14 cellular contexts compared by ENCODE assay signal in genomic region chr12:105698047-105698446, GRCh38.
"Had no signal": no experiment of that assay in that cellular context is flagged by ENCODE, and none has a peak within 500 bp of the region (broad histone marks: within the 10 kb centered on the region; RNA-seq: fewer than 3 reads in every experiment).

No MANE protein-coding gene starts in this region.

- H3K36me3 ChIP-seq: left lung, ovary, thoracic aorta had no signal

- H3K4me1 ChIP-seq: left lung had no signal

- H3K4me3 ChIP-seq: left lung, ovary, thoracic aorta had no signal

- DNase-seq: activated CD4-positive, alpha-beta T cell treated with anti-CD3 and anti-CD28 coated beads for 1 hour; activated CD4-positive, alpha-beta T cell treated with anti-CD3 and anti-CD28 coated beads, Interleukin-2, amount 50 U/mL, for 48 hours; activated CD8-positive, alpha-beta memory T cell treated with anti-CD3 and anti-CD28 coated beads, Interleukin-2, amount 10 ng/mL, durations not matched to agents 7 days and 5 days; activated effector memory CD4-positive, alpha-beta T cell treated with Interleukin-2 at 50 U/mL for 16 hours; activated T-cell treated with anti-CD3 and anti-CD28 coated beads, Interleukin-2, amount 50 U/mL, for 24 hours; amygdala; dermis blood vessel endothelial cell; glutamatergic neuron; left lung; ovary; stimulated activated CD4-positive, alpha-beta T cell treated with anti-CD3 and anti-CD28 coated beads, Interleukin-4, amount 100 ng/mL, for 24 hours; stimulated activated naive CD8-positive, alpha-beta T cell treated with anti-CD3 and anti-CD28 coated beads, Interleukin-15, amount 100 ng/mL, for 72 hours had no signal

- ATAC-seq: activated CD8-positive, alpha-beta memory T cell treated with anti-CD3 and anti-CD28 coated beads, Interleukin-2, amount 10 ng/mL, durations not matched to agents 7 days and 5 days; activated naive CD4-positive, alpha-beta T cell treated with anti-CD3 and anti-CD28 coated beads, Interleukin-2, amount 50 U/mL, for 72 hours; left lung; stimulated activated naive CD8-positive, alpha-beta T cell treated with anti-CD3 and anti-CD28 coated beads, Interleukin-15, amount 100 ng/mL, for 72 hours had no signal

- H3K27ac ChIP-seq: left lung, ovary, thoracic aorta had no signal

- H3K9me3 ChIP-seq: ovary, thoracic aorta had no signal

- H3K27me3 ChIP-seq: left lung, ovary had no signal
